Comparison of ENCODE assay signal across 1 cellular context in the genomic region with DNA sequence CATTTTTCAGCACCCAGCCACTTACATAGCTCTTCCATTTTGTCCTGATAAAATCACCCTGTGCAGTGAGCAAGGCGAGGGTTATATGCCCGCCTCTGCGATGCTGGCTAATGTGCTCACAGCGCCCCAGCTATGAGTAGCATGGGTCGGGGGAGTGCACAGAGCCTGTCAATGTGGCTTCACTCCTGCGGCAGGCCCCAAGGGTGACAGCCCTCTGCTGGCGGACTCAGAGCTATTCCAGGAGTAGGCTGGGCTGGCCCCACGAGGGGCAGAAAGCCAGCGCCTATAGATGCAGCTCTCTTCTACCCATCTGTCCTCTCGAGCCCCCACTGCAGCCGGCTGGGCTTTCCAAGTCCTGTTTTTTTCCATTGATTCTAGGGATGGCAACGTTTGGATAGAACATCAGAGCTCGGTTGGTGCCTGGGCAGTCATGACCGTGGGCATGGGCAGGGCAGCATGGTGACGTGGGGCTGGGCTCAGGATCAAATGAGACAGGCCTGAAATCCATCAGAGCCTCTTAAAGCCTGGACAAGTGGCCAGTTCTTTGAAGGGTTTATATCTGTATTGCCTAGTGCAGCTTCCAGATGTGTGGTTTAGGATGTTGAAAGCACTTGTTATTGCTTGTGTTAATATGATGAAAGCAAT.
TF ChIP-seq lines count a peak whose summit lies in the region.

No MANE protein-coding gene starts in this region.

TF ChIP-seq in H1, 55 proteins besides CTCF, POLR2A, EP300 and RAD21 (continued from another document):
- TF ChIP-seq ATF3 (IDR thresholded peaks at IDR 0.05; ENCODE audit: insufficient read depth, low read depth, low read length) (no peak), GTF2F1 (IDR thresholded peaks at IDR 0.05; ENCODE audit: borderline replicate concordance, low read depth, low read length) (0 out of 2 replicates have a peak, but pooled peaks have one; percentile 11), SP1 (IDR thresholded peaks at IDR 0.05; ENCODE audit: low read depth, low read length) (no peak), TCF12 (IDR thresholded peaks at IDR 0.05; ENCODE audit: low read depth, low read length) (no peak), FOSL1 (IDR thresholded peaks at IDR 0.05; ENCODE audit: insufficient read depth, low read depth, low read length) (no peak), GABPA (IDR thresholded peaks at IDR 0.05; ENCODE audit: borderline replicate concordance, insufficient read depth, low read length) (peak; percentile 8; the same call in 1 of the 2 replicates), CEBPB (IDR thresholded peaks at IDR 0.05; ENCODE audit: low read depth, low read length) (no peak), YY1 (IDR thresholded peaks at IDR 0.05; ENCODE audit: low read depth, low read length) (no peak), SAP30 (IDR thresholded peaks at IDR 0.05; ENCODE audit: insufficient read depth, insufficient replicate concordance, low read length) (no peak), TBP (IDR thresholded peaks at IDR 0.05; ENCODE audit: low read depth, low read length) (peak; percentile 37; the same call in 1 of the 2 replicates), SP2 (IDR thresholded peaks at IDR 0.05; ENCODE audit: low read length) (no peak), SIX5 (IDR thresholded peaks at IDR 0.05; ENCODE audit: low read depth, low read length) (no peak), BACH1 (IDR thresholded peaks at IDR 0.05; ENCODE audit: low read length) (no peak), TEAD4 (IDR thresholded peaks at IDR 0.05; ENCODE audit: low read depth, low read length) (no peak)
